In genomic region chr7:91043924-91044660, GRCh38 we compare ENCODE assay signal across 20 cellular contexts.
"Had no signal": no experiment of that assay in that cellular context is flagged by ENCODE, and none has a peak within 500 bp of the region (broad histone marks: within the 10 kb centered on the region; RNA-seq: fewer than 3 reads in every experiment).

No MANE protein-coding gene starts in this region.

- H3K4me3 ChIP-seq: breast epithelium, coronary artery, esophagus squamous epithelium, pancreas, right lobe of liver, smooth muscle cell, transverse colon, vagina had no signal

- H3K4me3 Mint-ChIP-seq: activated CD4-positive, alpha-beta T cell treated with anti-CD3 and anti-CD28 coated beads, Interleukin-2, amount 10 ng/mL, durations not matched to agents 7 days and 5 days; memory B cell; naive thymus-derived CD4-positive, alpha-beta T cell; stimulated activated memory B cell treated with anti-CD40 and anti-IgM and Interleukin-4, amounts not matched to agents 10 μg/mL and 1 μg/mL and 100 μg/mL, for 72 hours; T-helper 1 cell treated with Interleukin-12 subunit alpha and Interleukin-12 subunit beta and Interleukin-4 antibody, amounts not matched to agents 30 μg/mL and 1 μg/mL, for 36 hours had no signal

- H3K36me3 Mint-ChIP-seq: naive thymus-derived CD4-positive, alpha-beta T cell had no signal

- H3K4me1 Mint-ChIP-seq: activated CD4-positive, alpha-beta T cell treated with anti-CD3 and anti-CD28 coated beads, Interleukin-2, amount 10 ng/mL, durations not matched to agents 7 days and 5 days; naive thymus-derived CD4-positive, alpha-beta T cell had no signal

- H3K27me3 Mint-ChIP-seq: memory B cell; stimulated activated memory B cell treated with anti-CD40 and anti-IgM and Interleukin-4, amounts not matched to agents 10 μg/mL and 1 μg/mL and 100 μg/mL, for 72 hours had no signal

- H3K9me3 ChIP-seq: breast epithelium, esophagus squamous epithelium, pancreas, right lobe of liver, transverse colon, vagina had no signal

- H3K36me3 ChIP-seq: breast epithelium, esophagus squamous epithelium, pancreas, right lobe of liver, transverse colon, vagina had no signal

- H3K27ac ChIP-seq: pancreas, right lobe of liver, transverse colon, vagina had no signal

- DNase-seq: activated CD4-positive, alpha-beta T cell treated with anti-CD3 and anti-CD28 coated beads, Interleukin-2, amount 10 ng/mL, durations not matched to agents 7 days and 5 days; activated CD8-positive, alpha-beta memory T cell treated with anti-CD3 and anti-CD28 coated beads, Interleukin-2, amount 50 U/mL, for 4 hours; activated effector memory CD4-positive, alpha-beta T cell treated with Interleukin-2 at 50 U/mL for 16 hours; activated naive CD4-positive, alpha-beta T cell treated with anti-CD3 and anti-CD28 coated beads, Interleukin-2, amount 50 U/mL, for 16 hours; activated T-cell treated with anti-CD3 and anti-CD28 coated beads, Interleukin-2, amount 50 U/mL, for 48 hours; esophagus squamous epithelium; kidney glomerular epithelial cell; left ventricle myocardium superior; naive thymus-derived CD4-positive, alpha-beta T cell; pancreas; right lobe of liver; stimulated activated CD4-positive, alpha-beta T cell treated with anti-CD3 and anti-CD28 coated beads, Interleukin-4, amount 100 ng/mL, for 24 hours; transverse colon had no signal

- H3K9me3 Mint-ChIP-seq: activated CD4-positive, alpha-beta T cell treated with anti-CD3 and anti-CD28 coated beads, Interleukin-2, amount 10 ng/mL, durations not matched to agents 7 days and 5 days; memory B cell; naive thymus-derived CD4-positive, alpha-beta T cell; stimulated activated memory B cell treated with anti-CD40 and anti-IgM and Interleukin-4, amounts not matched to agents 10 μg/mL and 1 μg/mL and 100 μg/mL, for 72 hours; T-helper 1 cell treated with Interleukin-12 subunit alpha and Interleukin-12 subunit beta and Interleukin-4 antibody, amounts not matched to agents 30 μg/mL and 1 μg/mL, for 36 hours had no signal

- H3K27ac Mint-ChIP-seq: activated CD4-positive, alpha-beta T cell treated with anti-CD3 and anti-CD28 coated beads, Interleukin-2, amount 10 ng/mL, durations not matched to agents 7 days and 5 days; naive thymus-derived CD4-positive, alpha-beta T cell; stimulated activated memory B cell treated with anti-CD40 and anti-IgM and Interleukin-4, amounts not matched to agents 10 μg/mL and 1 μg/mL and 100 μg/mL, for 72 hours; T-helper 1 cell treated with Interleukin-12 subunit alpha and Interleukin-12 subunit beta and Interleukin-4 antibody, amounts not matched to agents 30 μg/mL and 1 μg/mL, for 36 hours had no signal

- H3K4me1 ChIP-seq: esophagus squamous epithelium, pancreas, right lobe of liver had no signal

- H3K27me3 ChIP-seq: breast epithelium, esophagus squamous epithelium, pancreas, right lobe of liver, transverse colon, vagina had no signal
